ENCODE assay signal across 1 cellular context in genomic region chr4:1808851-1809753, GRCh38.
TF ChIP-seq lines count a peak whose summit lies in the region.

No MANE protein-coding gene starts in this region.

TF ChIP-seq in HepG2, 621 proteins besides CTCF, POLR2A, EP300 and RAD21 (continued from another document and continues in another):
- TF ChIP-seq ZNF646 (CRISPR knock-in tag; IDR thresholded peaks at IDR 0.05) (no peak), ATF7 (IDR thresholded peaks at IDR 0.05) (no peak), ATF7 (CRISPR knock-in tag; IDR thresholded peaks at IDR 0.05) (no peak), ZNF337 (CRISPR knock-in tag; IDR thresholded peaks at IDR 0.05; ENCODE audit: borderline replicate concordance, low read depth) (no peak), ZFP36 (IDR thresholded peaks at IDR 0.05; ENCODE audit: borderline replicate concordance, low read depth, low read length, partially characterized antibody) (peak; percentile 95), ZFP62 (CRISPR knock-in tag; IDR thresholded peaks at IDR 0.05) (no peak), PAF1 (CRISPR knock-in tag; IDR thresholded peaks at IDR 0.05) (no peak; the same call in 1 of the 2 replicates), TCF12 (IDR thresholded peaks at IDR 0.05) (no peak), TCF12 (CRISPR knock-in tag; IDR thresholded peaks at IDR 0.05) (no peak), SNAPC5 (CRISPR knock-in tag; IDR thresholded peaks at IDR 0.05; ENCODE audit: borderline replicate concordance) (no peak), ZNF660 (CRISPR knock-in tag; IDR thresholded peaks at IDR 0.05; ENCODE audit: borderline replicate concordance, low read depth) (no peak), KLF12 (CRISPR knock-in tag; IDR thresholded peaks at IDR 0.05; ENCODE audit: borderline replicate concordance) (no peak), STAT5B (CRISPR knock-in tag; IDR thresholded peaks at IDR 0.05) (no peak), HDAC1 (CRISPR knock-in tag; IDR thresholded peaks at IDR 0.05) (no peak; the same call in 1 of the 2 replicates), RFX5 (IDR thresholded peaks at IDR 0.05; ENCODE audit: low read depth, low read length) (no peak), PCBP2 (optimal IDR thresholded peaks at IDR 0.05; ENCODE audit: low read depth, low read length, poor library complexity, severe bottlenecking) (peak; percentile 75), FOSL2 (CRISPR knock-in tag; IDR thresholded peaks at IDR 0.05) (no peak), HOXA7 (CRISPR knock-in tag; IDR thresholded peaks at IDR 0.05) (peak; percentile 41; the same call in 1 of the 2 replicates), ETV6 (CRISPR knock-in tag; conservative IDR thresholded peaks at IDR 0.05) (no peak), ZUFSP (CRISPR knock-in tag; IDR thresholded peaks at IDR 0.05; ENCODE audit: borderline replicate concordance) (no peak), PHF20 (CRISPR knock-in tag; IDR thresholded peaks at IDR 0.05) (no peak), NR2F1 (CRISPR knock-in tag; IDR thresholded peaks at IDR 0.05) (no peak), KDM4B (CRISPR knock-in tag; IDR thresholded peaks at IDR 0.05) (no peak), ATF3 (CRISPR knock-in tag; IDR thresholded peaks at IDR 0.05) (no peak), CBX5 (CRISPR knock-in tag; IDR thresholded peaks at IDR 0.05; ENCODE audit: borderline replicate concordance) (no peak), ZSCAN25 (CRISPR knock-in tag; IDR thresholded peaks at IDR 0.05) (peak; percentile 92), WIZ (CRISPR knock-in tag; IDR thresholded peaks at IDR 0.05) (no peak), HDAC6 (IDR thresholded peaks at IDR 0.05; ENCODE audit: low read depth, low read length) (no peak), NONO (IDR thresholded peaks at IDR 0.05) (no peak), NONO (CRISPR knock-in tag; conservative IDR thresholded peaks at IDR 0.05) (no peak), JUND (CRISPR knock-in tag; IDR thresholded peaks at IDR 0.05) (no peak), SNRNP70 (IDR thresholded peaks at IDR 0.05; ENCODE audit: low read depth, low read length) (no peak), MXI1 (IDR thresholded peaks at IDR 0.05; ENCODE audit: borderline replicate concordance, low read depth, low read length) (no peak), ZBTB40 (IDR thresholded peaks at IDR 0.05) (no peak), ZBTB40 (CRISPR knock-in tag; IDR thresholded peaks at IDR 0.05) (no peak), PREB (CRISPR knock-in tag; IDR thresholded peaks at IDR 0.05) (no peak), ZNF839 (CRISPR knock-in tag; IDR thresholded peaks at IDR 0.05; ENCODE audit: borderline replicate concordance) (no peak), BHLHE40 (IDR thresholded peaks at IDR 0.05; ENCODE audit: low read length) (no peak), SMAD3 (CRISPR knock-in tag; IDR thresholded peaks at IDR 0.05) (0 out of 2 replicates have a peak, but pooled peaks have one; percentile 12), GMEB1 (CRISPR knock-in tag; IDR thresholded peaks at IDR 0.05; ENCODE audit: borderline replicate concordance) (no peak), TRAFD1 (CRISPR knock-in tag; IDR thresholded peaks at IDR 0.05; ENCODE audit: borderline replicate concordance) (no peak), TCF7L2 (IDR thresholded peaks at IDR 0.05; ENCODE audit: low read depth, low read length) (no peak)
